31 cellular contexts compared by ENCODE assay signal in the genomic region with DNA sequence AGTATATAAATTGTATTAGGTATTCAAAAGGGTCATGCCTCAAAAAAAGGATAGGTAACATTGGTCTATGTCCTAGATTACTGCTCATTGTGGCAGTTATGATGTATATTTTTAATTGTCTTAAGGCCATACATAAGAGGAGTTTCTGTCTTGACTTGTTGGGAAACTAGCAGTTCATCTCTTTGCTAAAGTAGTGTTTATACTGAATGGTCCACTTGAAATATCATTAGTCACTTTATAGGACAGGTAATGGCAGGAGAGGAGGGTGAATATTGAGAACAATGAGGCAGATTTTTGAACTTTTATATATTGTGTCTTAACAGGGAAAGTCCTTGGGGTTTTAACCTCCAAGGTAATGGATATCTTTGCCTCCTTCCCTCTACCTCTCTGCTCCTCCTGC. TPM values are rescaled to one million over a fixed set of nuclear protein-coding genes. Genes with fewer than 3 reads are reported as not detected.
"Had no signal": no experiment of that assay in that cellular context is flagged by ENCODE, and none has a peak within 500 bp of the region (broad histone marks: within the 10 kb centered on the region; RNA-seq: fewer than 3 reads in every experiment).

No MANE protein-coding gene starts in this region.

- H3K4me3 ChIP-seq: cardiac muscle cell, colonic mucosa, SJCRH30, SK-N-MC had no signal

- H3K9me3 ChIP-seq: colonic mucosa, SJCRH30 had no signal

- DNase-seq: activated CD4-positive, alpha-beta memory T cell treated with anti-CD3 and anti-CD28 coated beads, Interleukin-2, amount 10 ng/mL, durations not matched to agents 7 days and 5 days; activated CD4-positive, alpha-beta T cell treated with anti-CD3 and anti-CD28 coated beads for 1 hour; activated CD4-positive, alpha-beta T cell treated with anti-CD3 and anti-CD28 coated beads for 48 hours; activated CD4-positive, CD25-positive, alpha-beta regulatory T cell; activated CD8-positive, alpha-beta memory T cell treated with anti-CD3 and anti-CD28 coated beads for 24 hours; activated CD8-positive, alpha-beta memory T cell treated with anti-CD3 and anti-CD28 coated beads, Interleukin-2, amount 10 ng/mL, durations not matched to agents 7 days and 5 days; activated effector memory CD4-positive, alpha-beta T cell treated with anti-CD3 and anti-CD28 coated beads, Interleukin-2, amount 50 U/mL, for 16 hours; activated naive CD4-positive, alpha-beta T cell; activated naive CD4-positive, alpha-beta T cell treated with anti-CD3 and anti-CD28 coated beads, Interleukin-2, amount 50 U/mL, for 16 hours; activated naive CD8-positive, alpha-beta T cell treated with anti-CD3 and anti-CD28 coated beads for 36 hours; activated T-cell treated with anti-CD3 and anti-CD28 coated beads, Interleukin-2, amount 50 U/mL, for 1 hour; activated T-cell treated with anti-CD3 and anti-CD28 coated beads, Interleukin-2, amount 50 U/mL, for 72 hours; amniotic stem cell; aorta; brain microvascular endothelial cell; colonic mucosa; NCI-H1092 treated with DMSO at 0.1 percent for 48 hours; NCI-H1436; NCI-H1694; NCI-H2029; NCI-H2227 treated with DMSO at 0.1 percent for 48 hours; NCI-H526 treated with DMSO at 0.1 percent for 48 hours; NCI-H774; SHP77 had no signal

- H3K27me3 ChIP-seq: brain microvascular endothelial cell, cardiac muscle cell, colonic mucosa, SJCRH30 had no signal

- H3K27ac ChIP-seq: brain microvascular endothelial cell, cardiac muscle cell, colonic mucosa, KMS-11, SJCRH30, SK-N-MC had no signal

- H3K36me3 ChIP-seq: brain microvascular endothelial cell, cardiac muscle cell, colonic mucosa, SJCRH30 had no signal

- FAIRE-seq: TTC549 had no signal

- ATAC-seq: activated CD8-positive, alpha-beta memory T cell treated with anti-CD3 and anti-CD28 coated beads, Interleukin-2, amount 10 ng/mL, durations not matched to agents 7 days and 5 days; activated T-cell treated with anti-CD3 and anti-CD28 coated beads, Interleukin-2, amount 50 U/mL, for 72 hours; activated T-helper 17 cell treated with anti-CD3 and anti-CD28 coated beads, Interleukin-2, amount 50 U/mL, for 72 hours; Panc1 had no signal

RNA-seq across cellular contexts. Expression of a gene that starts 58.4 kb away (rescaled TPM):
- polyA plus RNA-seq: cardiac muscle cell had no signal
